Comparison of ENCODE assay signal across 10 cellular contexts in genomic region chr2:180596453-180596852, GRCh38.
"Had no signal": no experiment of that assay in that cellular context is flagged by ENCODE, and none has a peak within 500 bp of the region (broad histone marks: within the 10 kb centered on the region; RNA-seq: fewer than 3 reads in every experiment).

No MANE protein-coding gene starts in this region.

- H3K9ac ChIP-seq: GM23248 had no signal

- H3K27ac ChIP-seq: GM23248, HL-60 had no signal

- ATAC-seq: HCT116, HepG2 had no signal

- H3K9me3 Mint-ChIP-seq: HFFc6 had no signal

- H3K27ac Mint-ChIP-seq: HFFc6 had no signal

- H3K4me1 ChIP-seq: HAP-1 had no signal

- H3K4me3 ChIP-seq: GM23248, HAP-1 had no signal

- H2AFZ ChIP-seq: GM23248 had no signal

- DNase-seq: GM23248, GOT3, H7, HFFc6, KG1 had no signal

- H3K36me3 ChIP-seq: HAP-1 had no signal

- H3K4me3 Mint-ChIP-seq: HFFc6, IgD-negative memory B cell had no signal
